ENCODE assay signal across 8 cellular contexts in the genomic region with DNA sequence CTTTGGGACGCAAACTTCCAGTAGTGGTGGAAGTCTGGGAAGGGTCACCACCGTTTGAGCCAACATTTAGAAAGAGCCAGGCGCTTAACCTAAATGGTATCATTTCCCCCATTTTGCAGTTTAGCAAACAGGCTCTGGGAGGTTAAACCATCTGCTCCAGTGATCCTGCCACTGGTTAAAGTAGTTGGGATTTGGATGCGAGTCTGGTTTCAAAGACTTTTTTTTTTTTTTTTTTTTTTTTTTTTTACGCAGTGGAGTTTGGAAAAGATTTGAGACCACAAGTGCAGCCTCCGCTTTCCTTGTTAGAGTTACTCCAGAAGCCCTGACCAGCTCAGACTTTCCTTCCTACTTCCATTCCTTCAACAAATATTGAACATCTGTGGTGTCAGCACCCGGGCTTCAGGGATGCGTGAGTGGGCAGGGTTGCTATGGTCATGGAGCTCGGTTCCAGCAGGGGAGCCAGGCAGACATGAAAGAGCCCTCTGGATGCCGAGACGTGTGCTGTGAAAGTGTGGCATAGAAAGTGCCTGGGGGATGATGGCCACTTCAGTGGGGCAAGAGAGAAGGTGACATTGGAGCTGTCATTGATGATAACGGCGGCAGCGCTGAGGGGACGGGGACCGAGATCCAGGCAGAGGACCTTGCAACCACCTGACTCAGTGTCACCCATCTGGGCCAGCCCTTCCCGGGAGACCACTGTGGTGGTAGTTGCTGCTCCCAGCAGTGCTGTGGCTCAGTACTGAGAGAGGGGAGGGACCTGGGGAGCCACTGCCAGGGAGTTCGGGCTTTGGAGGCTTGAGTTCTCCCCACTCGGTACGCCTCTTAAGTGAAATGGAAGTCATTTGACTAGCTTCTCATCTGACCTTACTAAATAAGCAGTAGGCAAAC. TPM values are rescaled to one million over a fixed set of nuclear protein-coding genes. Genes with fewer than 3 reads are reported as not detected.
DNase-seq lines count a peak whose midpoint lies in the region; TF ChIP-seq lines count a peak whose summit lies in the region.

No MANE protein-coding gene starts in this region.

- DNase-seq in BE2C (peak; percentile 57), GM23248 (peak; percentile 89), endodermal cell (peak; percentile 63), uterus (no peak), mucosa of gallbladder (ENCODE audit: low spot score) (no peak)
- DNase-seq in effector CD8-positive, alpha-beta T cell (lab: John Stamatoyannopoulos, UW), result no peak

- H3K9ac ChIP-seq in GM23248, result peak overlapping the region; percentile 94
- peak overlapping the region; percentile 87 for H3K9ac ChIP-seq in endodermal cell (ENCODE audit: extremely low read depth, low read length, poor library complexity, severe bottlenecking)
- H3K9ac ChIP-seq in mucosa of stomach (ENCODE audit: low read length), result peak overlapping the region; percentile 97

- H3K79me2 ChIP-seq in GM23248 (ENCODE audit: insufficient read depth), result no peaks in the 10 kb centered on the region

- peak overlapping the region; percentile 92 for H3K4me3 Mint-ChIP-seq in endodermal cell

- H3K27me3 ChIP-seq in BE2C (peaks cover 2% of the 10 kb centered on the region), GM23248 (replicated peaks; ENCODE audit: insufficient read depth) (peaks cover under 1% of the 10 kb centered on the region; the same call in 1 of the 2 replicates), endodermal cell (ENCODE audit: control insufficient read depth, insufficient read depth, low read length, poor library complexity, severe bottlenecking) (peaks cover 44% of the 10 kb centered on the region), mucosa of stomach (ENCODE audit: control insufficient read depth, insufficient read depth, low read length) (peaks cover 17% of the 10 kb centered on the region), uterus (no peaks in the 10 kb centered on the region)

- no peaks in the 10 kb centered on the region for H4K20me1 ChIP-seq in GM23248 (ENCODE audit: insufficient read depth)

- peaks cover 40% of the 10 kb centered on the region for H3K4me1 Mint-ChIP-seq in endodermal cell

- H3K27ac ChIP-seq in GM23248, result peak overlapping the region; percentile 78
- peak overlapping the region; percentile 94 for H3K27ac ChIP-seq in endodermal cell (ENCODE audit: low read depth, low read length)
- H3K27ac ChIP-seq in uterus, result peak overlapping the region; percentile 97

- H3K9me2 ChIP-seq in GM23248 (ENCODE audit: insufficient read depth), result no peaks in the 10 kb centered on the region

- TF ChIP-seq CTCF in BE2C (IDR thresholded peaks at IDR 0.05; ENCODE audit: low read depth, low read length) (peak; percentile 12; the same call in 1 of the 2 replicates), endodermal cell (conservative IDR thresholded peaks at IDR 0.05) (peak; percentile 16), uterus (IDR thresholded peaks at IDR 0.05) (no peak)

- no peaks in the 10 kb centered on the region for H3K9me3 Mint-ChIP-seq in endodermal cell

- H3K27me3 Mint-ChIP-seq in endodermal cell (ENCODE audit: insufficient read depth), result peaks cover 46% of the 10 kb centered on the region

- H2AFZ ChIP-seq in GM23248, result peak overlapping the region; percentile 99

- 4% methylated on average over 20 of the region's 20 CpGs for WGBS in GM23248 (ENCODE audit: low coverage in 1 of 2, low lambda C conversion rate in 2 of 2, missing lambda C conversion rate in 2 of 2), 2 experiments
- WGBS in endodermal cell (ENCODE audit: insufficient coverage in 1 of 2, insufficient read length in 1 of 2), 2 experiments, result 33 to 42% methylated on average over 8 to 19 of the region's 20 CpGs

- H3K9me3 ChIP-seq in BE2C (no peaks in the 10 kb centered on the region), GM23248 (ENCODE audit: low read depth) (no peaks in the 10 kb centered on the region), endodermal cell (ENCODE audit: control insufficient read depth, low read length) (no peaks in the 10 kb centered on the region), mucosa of stomach (ENCODE audit: control insufficient read depth, low read length) (no peaks in the 10 kb centered on the region), uterus (no peaks in the 10 kb centered on the region)

- peak overlapping the region; percentile 90 for H3K4me3 ChIP-seq in BE2C (ENCODE audit: low read depth, low read length)
- H3K4me3 ChIP-seq in GM23248, result peak overlapping the region; percentile 84
- H3K4me3 ChIP-seq in endodermal cell (ENCODE audit: low read length), result peak overlapping the region; percentile 87
- H3K4me3 ChIP-seq in mucosa of stomach (ENCODE audit: low read length), result peak overlapping the region; percentile 99
- peak overlapping the region; percentile 76 to 82 for H3K4me3 ChIP-seq in uterus

- H3K4me2 ChIP-seq in GM23248 (ENCODE audit: unreplicated experiment), result peak overlapping the region; percentile 84

- peaks cover 3% of the 10 kb centered on the region; the same call in 1 of the 2 replicates for H3F3A ChIP-seq in GM23248 (ENCODE audit: insufficient read depth)

- H3K4me1 ChIP-seq in BE2C, result no peaks in the 10 kb centered on the region; the same call in 1 of the 2 replicates
- no peaks in the 10 kb centered on the region for H3K4me1 ChIP-seq in GM23248 (ENCODE audit: insufficient read depth)
- H3K4me1 ChIP-seq in endodermal cell (ENCODE audit: control insufficient read depth, insufficient read depth, low read length), result peaks cover 8% of the 10 kb centered on the region
- peaks cover 15% of the 10 kb centered on the region for H3K4me1 ChIP-seq in mucosa of stomach (ENCODE audit: control insufficient read depth, insufficient read depth, low read length)
- peaks cover 6 to 12% of the 10 kb centered on the region in 2 donors for H3K4me1 ChIP-seq in uterus

- TF ChIP-seq POLR2A in Raji (IDR thresholded peaks at IDR 0.05; ENCODE audit: insufficient read depth, low read depth, low read length), result peak; percentile 43; the same call in 1 of the 2 replicates
- no peak for TF ChIP-seq POLR2A in uterus (IDR thresholded peaks at IDR 0.05)

- peak overlapping the region; percentile 99 for H3K27ac Mint-ChIP-seq in endodermal cell

- intact Hi-C loops in uterus (cut with DNase I; ENCODE audit: low total_unique reads), result no loop called here

- H3K36me3 ChIP-seq in BE2C (no peaks in the 10 kb centered on the region), GM23248 (ENCODE audit: low read depth) (no peaks in the 10 kb centered on the region), endodermal cell (ENCODE audit: control insufficient read depth, insufficient read depth, low read length) (no peaks in the 10 kb centered on the region), mucosa of stomach (ENCODE audit: control insufficient read depth, insufficient read depth, low read length) (no peaks in the 10 kb centered on the region), uterus (no peaks in the 10 kb centered on the region)

- no peaks in the 10 kb centered on the region for H3K36me3 Mint-ChIP-seq in endodermal cell (ENCODE audit: low read depth)

- in situ Hi-C loops in GM23248 (cut with MboI), result no loop called here

RNA-seq across cellular contexts. Expression of gene RNU6-1, which starts 1.1 kb away (rescaled TPM):
- polyA plus RNA-seq in BE2C (2012; ENCODE audit: insufficient read depth, insufficient read length, low read depth), result not detected
- total RNA-seq in GM23248 (2014; rRNA removed; shearing (Covaris generic)), result not detected in 2 replicates
- polyA plus RNA-seq in GM23248 (2016; fragmentation: Nextera tagmentation; extraction: Ambion mirVana), result not detected in 2 replicates
- not detected for total RNA-seq in endodermal cell
- polyA plus RNA-seq in endodermal cell (2013, experiment 1 of 2), result under 0.01 TPM
- under 0.01 TPM for polyA plus RNA-seq in endodermal cell (2013, experiment 2 of 2)
- total RNA-seq in uterus, result not detected
- not detected for total RNA-seq in mucosa of gallbladder

RNA-seq across cellular contexts. Expression of gene SKOR1, which starts 15.7 kb away (rescaled TPM):
- polyA plus RNA-seq in BE2C (2012; ENCODE audit: insufficient read depth, insufficient read length, low read depth), result 0.28 TPM
- 0.11 TPM in 1 of 2 replicates, not detected in the other for total RNA-seq in GM23248 (2014; rRNA removed; shearing (Covaris generic))
- polyA plus RNA-seq in GM23248 (2016; fragmentation: Nextera tagmentation; extraction: Ambion mirVana), result not detected in 2 replicates
- total RNA-seq in endodermal cell (under 1 TPM; 0.37 to 0.51 TPM), uterus (1 to 10 TPM in 1 of 4 donors, under 1 TPM in 2, not detected in 1; 0.35 to 1.7 (median 0.77) TPM), mucosa of gallbladder (0.43 TPM)
- 2.0 TPM for polyA plus RNA-seq in endodermal cell (2013, experiment 1 of 2)
- 1.7 TPM for polyA plus RNA-seq in endodermal cell (2013, experiment 2 of 2)

Comparison
In these comparisons a context has a peak if more than half of its experiments do, and no peak if none do; other contexts are left out.
1. DNase-seq: peak in BE2C (single experiment), GM23248 (single experiment) and endodermal cell (single experiment); none in uterus (0 of 2), effector CD8-positive, alpha-beta T cell (single experiment) and mucosa of gallbladder (single experiment).
2. CTCF ChIP-seq: peak in BE2C (single experiment) and endodermal cell (single experiment); none in uterus (0 of 4).
3. Peak in every context shown above with its lines, with median percentiles within 50 percentile points of each other: H3K4me3 ChIP-seq, H3K27ac ChIP-seq and H3K9ac ChIP-seq.